ENCODE assay signal across 9 cellular contexts in the genomic region with DNA sequence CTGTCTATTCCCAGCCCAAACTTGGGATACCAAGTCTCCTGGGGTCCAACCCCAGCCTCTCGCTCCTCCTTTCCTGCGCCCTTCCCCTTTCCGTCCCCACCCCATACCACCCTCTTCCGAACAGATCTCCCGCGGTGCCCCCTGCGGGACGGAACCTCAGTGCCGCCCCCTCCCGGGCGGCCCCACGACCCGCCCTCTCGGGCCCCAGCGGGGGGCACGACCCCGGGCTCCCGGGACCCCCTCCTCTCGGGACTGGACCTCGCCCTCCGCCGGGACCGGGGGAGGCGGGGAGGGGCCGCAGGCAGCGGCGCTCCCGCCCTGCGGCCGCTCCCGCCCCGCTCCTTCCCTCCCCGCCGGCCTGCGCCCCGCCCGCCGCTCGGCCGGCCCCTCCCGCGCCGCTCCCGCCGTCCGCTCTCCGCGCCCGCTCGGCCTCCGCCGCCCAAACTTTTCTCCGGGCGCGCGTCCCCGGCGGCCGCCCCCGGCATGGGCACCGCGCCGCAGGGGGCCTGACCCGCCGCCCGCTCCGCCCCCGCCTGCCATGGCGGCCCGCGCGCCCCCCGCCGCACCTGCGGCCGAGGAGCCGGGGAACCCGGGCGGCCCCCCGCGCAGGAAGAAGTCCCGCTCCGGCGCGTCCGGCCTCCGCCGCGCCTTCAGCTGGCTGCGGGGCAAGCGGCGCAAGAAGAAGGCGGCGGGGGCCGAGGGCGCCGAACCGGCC. TPM values are rescaled to one million over a fixed set of nuclear protein-coding genes. Genes with fewer than 3 reads are reported as not detected.
DNase-seq lines count a peak whose midpoint lies in the region; ATAC-seq, FAIRE-seq and TF ChIP-seq lines count a peak whose summit lies in the region.
"Had no signal": no experiment of that assay in that cellular context is flagged by ENCODE, and none has a peak within 500 bp of the region (broad histone marks: within the 10 kb centered on the region; RNA-seq: fewer than 3 reads in every experiment).

No MANE protein-coding gene starts in this region.

- H3K27me3 ChIP-seq in DOHH2 (ENCODE audit: control insufficient read depth, low read length) (peaks cover 50% of the 10 kb centered on the region), bronchial epithelial cell (ENCODE audit: control insufficient read depth, insufficient read depth, low read length) (no peaks in the 10 kb centered on the region), thymus (ENCODE audit: control insufficient read depth, insufficient read depth) (peaks cover 20% of the 10 kb centered on the region)

- TF ChIP-seq EP300 in Ishikawa (IDR thresholded peaks at IDR 0.05; ENCODE audit: borderline replicate concordance) = no peak

- no peaks in the 10 kb centered on the region for H3K4me1 ChIP-seq in DOHH2 (ENCODE audit: control insufficient read depth, low read length)
- H3K4me1 ChIP-seq in thymus (ENCODE audit: control insufficient read depth, insufficient read depth, low read length) = peaks cover 4% of the 10 kb centered on the region

- no peaks in the 10 kb centered on the region for H3K9me2 ChIP-seq in DOHH2 (replicated peaks; ENCODE audit: control insufficient read depth, low read length)

- H3K4me3 ChIP-seq in DOHH2 (ENCODE audit: low read length) = no peak overlapping the region
- peak overlapping the region; percentile 92 for H3K4me3 ChIP-seq in bronchial epithelial cell (ENCODE audit: low read depth, low read length)
- H3K4me3 ChIP-seq in thymus (ENCODE audit: low read length) = peak overlapping the region; percentile 57

- H3K9me3 ChIP-seq in DOHH2 (ENCODE audit: control insufficient read depth, insufficient read depth, low read length) = no peaks in the 10 kb centered on the region
- no peaks in the 10 kb centered on the region for H3K9me3 ChIP-seq in thymus (ENCODE audit: control insufficient read depth)

- H3K36me3 ChIP-seq in DOHH2 (ENCODE audit: control insufficient read depth, low read length) = no peaks in the 10 kb centered on the region
- peaks cover 4% of the 10 kb centered on the region for H3K36me3 ChIP-seq in bronchial epithelial cell (ENCODE audit: control insufficient read depth, insufficient read depth, low read length)
- no peaks in the 10 kb centered on the region for H3K36me3 ChIP-seq in thymus (ENCODE audit: control insufficient read depth, insufficient read depth)

- TF ChIP-seq RAD21 in Ishikawa (IDR thresholded peaks at IDR 0.05; ENCODE audit: low read depth) = 0 out of 2 replicates have a peak, but pooled peaks have one; percentile 11

- FAIRE-seq in bronchial epithelial cell (lab: Jason Lieb, UNC) = no peak
- FAIRE-seq: TTC549 had no signal

- H3F3A ChIP-seq in DOHH2 (ENCODE audit: control insufficient read depth, insufficient read depth) = no peaks in the 10 kb centered on the region

- TF ChIP-seq CTCF in DOHH2 (IDR thresholded peaks at IDR 0.05; ENCODE audit: low read depth, low read length, poor library complexity, severe bottlenecking) = peak; percentile 14
- peak; percentile 53 for TF ChIP-seq CTCF in bronchial epithelial cell (IDR thresholded peaks at IDR 0.05; ENCODE audit: insufficient read depth, low read length, severe bottlenecking)

- ATAC-seq in HG02970 (IDR thresholded peaks at IDR 0.05; ENCODE audit: low FRiP score, unreplicated experiment) (no peak), GM21723 (IDR thresholded peaks at IDR 0.05; ENCODE audit: unreplicated experiment) (no peak)

- no peak for DNase-seq in bronchial epithelial cell (ENCODE audit: low read depth)
- DNase-seq in left kidney (ENCODE audit: low read depth, low spot score) = peak; percentile 64
- DNase-seq in ecto neural progenitor cell (ENCODE audit: low spot score) = no peak

- no peak overlapping the region for H3K4me2 ChIP-seq in DOHH2 (ENCODE audit: low read length)

- no peak overlapping the region for H3K27ac ChIP-seq in DOHH2 (ENCODE audit: low read depth, low read length)
- peak overlapping the region; percentile 70 for H3K27ac ChIP-seq in thymus (ENCODE audit: low read depth)

- no peaks in the 10 kb centered on the region for H3K79me2 ChIP-seq in DOHH2 (ENCODE audit: control insufficient read depth, low read length)

- H4K20me1 ChIP-seq in DOHH2 (ENCODE audit: control insufficient read depth, insufficient read depth, low read depth, low read length) = no peaks in the 10 kb centered on the region

- under 1% methylated on average over 97 of the region's 98 CpGs for WGBS in thymus

TF ChIP-seq in Ishikawa, 13 proteins besides CTCF, POLR2A, EP300 and RAD21:
- TF ChIP-seq TCF12 (IDR thresholded peaks at IDR 0.05; ENCODE audit: low read depth) (no peak), TEAD4 (IDR thresholded peaks at IDR 0.05) (no peak), FOXM1 (IDR thresholded peaks at IDR 0.05; ENCODE audit: borderline replicate concordance, low read depth) (no peak), TAF1 (IDR thresholded peaks at IDR 0.05; ENCODE audit: low read depth) (no peak), ZBTB7A (IDR thresholded peaks at IDR 0.05; ENCODE audit: low read depth) (peak; percentile 77), YY1 (IDR thresholded peaks at IDR 0.05; ENCODE audit: low read depth) (0 out of 2 replicates have a peak, but pooled peaks have one; percentile 25), EGR1 (IDR thresholded peaks at IDR 0.05) (peak; percentile 62; the same call in 1 of the 2 replicates), CREB1 (IDR thresholded peaks at IDR 0.05; ENCODE audit: low read depth) (no peak), CEBPB (IDR thresholded peaks at IDR 0.05) (no peak), NFIC (IDR thresholded peaks at IDR 0.05) (no peak)
- TF ChIP-seq, protein P1, sequence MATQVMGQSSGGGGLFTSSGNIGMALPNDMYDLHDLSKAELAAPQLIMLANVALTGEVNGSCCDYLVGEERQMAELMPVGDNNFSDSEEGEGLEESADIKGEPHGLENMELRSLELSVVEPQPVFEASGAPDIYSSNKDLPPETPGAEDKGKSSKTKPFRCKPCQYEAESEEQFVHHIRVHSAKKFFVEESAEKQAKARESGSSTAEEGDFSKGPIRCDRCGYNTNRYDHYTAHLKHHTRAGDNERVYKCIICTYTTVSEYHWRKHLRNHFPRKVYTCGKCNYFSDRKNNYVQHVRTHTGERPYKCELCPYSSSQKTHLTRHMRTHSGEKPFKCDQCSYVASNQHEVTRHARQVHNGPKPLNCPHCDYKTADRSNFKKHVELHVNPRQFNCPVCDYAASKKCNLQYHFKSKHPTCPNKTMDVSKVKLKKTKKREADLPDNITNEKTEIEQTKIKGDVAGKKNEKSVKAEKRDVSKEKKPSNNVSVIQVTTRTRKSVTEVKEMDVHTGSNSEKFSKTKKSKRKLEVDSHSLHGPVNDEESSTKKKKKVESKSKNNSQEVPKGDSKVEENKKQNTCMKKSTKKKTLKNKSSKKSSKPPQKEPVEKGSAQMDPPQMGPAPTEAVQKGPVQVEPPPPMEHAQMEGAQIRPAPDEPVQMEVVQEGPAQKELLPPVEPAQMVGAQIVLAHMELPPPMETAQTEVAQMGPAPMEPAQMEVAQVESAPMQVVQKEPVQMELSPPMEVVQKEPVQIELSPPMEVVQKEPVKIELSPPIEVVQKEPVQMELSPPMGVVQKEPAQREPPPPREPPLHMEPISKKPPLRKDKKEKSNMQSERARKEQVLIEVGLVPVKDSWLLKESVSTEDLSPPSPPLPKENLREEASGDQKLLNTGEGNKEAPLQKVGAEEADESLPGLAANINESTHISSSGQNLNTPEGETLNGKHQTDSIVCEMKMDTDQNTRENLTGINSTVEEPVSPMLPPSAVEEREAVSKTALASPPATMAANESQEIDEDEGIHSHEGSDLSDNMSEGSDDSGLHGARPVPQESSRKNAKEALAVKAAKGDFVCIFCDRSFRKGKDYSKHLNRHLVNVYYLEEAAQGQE (IDR thresholded peaks at IDR 0.05; ENCODE audit: low read depth) = no peak
- TF ChIP-seq, protein P2, sequence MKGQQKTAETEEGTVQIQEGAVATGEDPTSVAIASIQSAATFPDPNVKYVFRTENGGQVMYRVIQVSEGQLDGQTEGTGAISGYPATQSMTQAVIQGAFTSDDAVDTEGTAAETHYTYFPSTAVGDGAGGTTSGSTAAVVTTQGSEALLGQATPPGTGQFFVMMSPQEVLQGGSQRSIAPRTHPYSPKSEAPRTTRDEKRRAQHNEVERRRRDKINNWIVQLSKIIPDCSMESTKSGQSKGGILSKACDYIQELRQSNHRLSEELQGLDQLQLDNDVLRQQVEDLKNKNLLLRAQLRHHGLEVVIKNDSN (IDR thresholded peaks at IDR 0.05) = no peak
- TF ChIP-seq, protein P3, sequence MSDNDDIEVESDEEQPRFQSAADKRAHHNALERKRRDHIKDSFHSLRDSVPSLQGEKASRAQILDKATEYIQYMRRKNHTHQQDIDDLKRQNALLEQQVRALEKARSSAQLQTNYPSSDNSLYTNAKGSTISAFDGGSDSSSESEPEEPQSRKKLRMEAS (IDR thresholded peaks at IDR 0.05) = peak; percentile 55; the same call in 1 of the 2 replicates

RNA-seq across cellular contexts. Expression of a gene that starts 39.0 kb away (rescaled TPM):
- total RNA-seq in bronchial epithelial cell = 3.4 and 7.6 TPM in 2 replicates
- polyA plus RNA-seq in thymus = 2.5 TPM
